In genomic region chr2:238964544-238965113, GRCh38 we compare ENCODE assay signal across 22 cellular contexts.
A peak's percentile ranks its signal among the peaks of the same experiment; 100 is the strongest.
DNase-seq lines count a peak whose midpoint lies in the region; ATAC-seq, FAIRE-seq and TF ChIP-seq lines count a peak whose summit lies in the region.
"Had no signal": no experiment of that assay in that cellular context is flagged by ENCODE, and none has a peak within 500 bp of the region (broad histone marks: within the 10 kb centered on the region; RNA-seq: fewer than 3 reads in every experiment).

No MANE protein-coding gene starts in this region.

- no peak overlapping the region for H3K9ac ChIP-seq in K562 (ENCODE audit: insufficient read depth in 1 of 2, low read depth in 2 of 2, low read length in 2 of 2)
- H3K9ac ChIP-seq: BLaER1 had no signal

- no peak for TF ChIP-seq EP300 in K562 (IDR thresholded peaks at IDR 0.05; ENCODE audit: low read length)

- H3K4me3 Mint-ChIP-seq in nephron: no peak overlapping the region
- H3K4me3 Mint-ChIP-seq: B cell; CD4-positive, CD25-positive, alpha-beta regulatory T cell; CD8-positive, alpha-beta T cell; GM23338; H9 had no signal

- no TSS peak for BruUV-seq in K562 (replicated peaks; lab: Mats Ljungman, UMichigan)

- in situ Hi-C loops in K562 (cut with MboI): no loop called here

- ATAC-seq in K562 (no peak), HG02610 (IDR thresholded peaks at IDR 0.05; ENCODE audit: unreplicated experiment) (no peak), GM18505 (IDR thresholded peaks at IDR 0.05; ENCODE audit: unreplicated experiment) (no peak)
- ATAC-seq: CD8-positive, alpha-beta T cell; GM12878; GM23338; HCT116 had no signal

- peaks cover 2 to 35% of the 10 kb centered on the region in 2 experiments; a peak in 2 of 5 replicates for H3K27me3 ChIP-seq in K562 (ENCODE audit: control insufficient read depth in 2 of 2, insufficient read depth in 2 of 2, low read length in 2 of 2)
- H3K27me3 ChIP-seq: BLaER1 had no signal

- H3K36me3 Mint-ChIP-seq in nephron (ENCODE audit: low read depth): peaks cover 5% of the 10 kb centered on the region
- H3K36me3 Mint-ChIP-seq: CD4-positive, CD25-positive, alpha-beta regulatory T cell; CD8-positive, alpha-beta T cell had no signal

- no peak overlapping the region for H3K4me3 ChIP-seq in K562
- H3K4me3 ChIP-seq: BLaER1, GM12878, GM23338 had no signal

- POLR2A ChIA-PET in K562 (lab: Yijun Ruan, JAX): no interaction called here

- H3K79me2 ChIP-seq in K562 (ENCODE audit: control insufficient read depth, insufficient read depth, low read length): no peaks in the 10 kb centered on the region

- no peak for TF ChIP-seq RAD21 in K562 (CRISPR knock-in tag; conservative IDR thresholded peaks at IDR 0.05 in 1 of 2, IDR thresholded peaks at IDR 0.05 in 1 of 2)

- H3K4me2 ChIP-seq in K562 (ENCODE audit: insufficient read depth, low read length): no peak overlapping the region
- H3K4me2 ChIP-seq: BLaER1, GM23338 had no signal

- H3K27ac Mint-ChIP-seq in nephron: peak overlapping the region; percentile 69 to 84 (median 76)
- H3K27ac Mint-ChIP-seq: B cell; CD4-positive, CD25-positive, alpha-beta regulatory T cell; CD8-positive, alpha-beta T cell; GM23338; H9 had no signal

- TF ChIP-seq POLR2A in K562 (conservative IDR thresholded peaks at IDR 0.05): no peak
- no peak for TF ChIP-seq POLR2A in GM18505 (IDR thresholded peaks at IDR 0.05; ENCODE audit: borderline replicate concordance, extremely low read depth, insufficient read depth, insufficient read length)

- TF ChIP-seq CTCF in K562 (IDR thresholded peaks at IDR 0.05 in 2 of 3, conservative IDR thresholded peaks at IDR 0.05 in 1 of 3; ENCODE audit: insufficient read depth in 2 of 3, low read depth in 1 of 3, low read length in 3 of 3) (no peak), nephron (IDR thresholded peaks at IDR 0.05; ENCODE audit: unreplicated experiment in 3 of 3) (no peak)

- H3K9me1 ChIP-seq in K562 (ENCODE audit: control insufficient read depth, insufficient read depth, low read length): no peaks in the 10 kb centered on the region

- no peak overlapping the region for H2AFZ ChIP-seq in K562 (ENCODE audit: low read depth, low read length)
- H2AFZ ChIP-seq: GM23338 had no signal

- DNase-seq in K562 (ENCODE audit: extremely low read depth in 1 of 4, low spot score in 3 of 4): no peak
- peak; percentile 55 for DNase-seq in posterior vena cava (ENCODE audit: low spot score)
- no peak for DNase-seq in GF-D8 (lab: John Stamatoyannopoulos, UW)
- DNase-seq: Caco-2; CD4-positive, CD25-positive, alpha-beta regulatory T cell; DMS153; DND-41; H9 had no signal

- 23% methylated on average over 9 of the region's 12 CpGs for WGBS in K562 (ENCODE audit: insufficient coverage, low coverage, missing lambda C conversion rate)

- H4K20me1 ChIP-seq in K562 (replicated peaks; ENCODE audit: control insufficient read depth, insufficient read depth, low read length): no peaks in the 10 kb centered on the region
- H4K20me1 ChIP-seq: BLaER1 had no signal

- no peak for FAIRE-seq in K562 (lab: Jason Lieb, UNC)
- FAIRE-seq: A204.1, G401.6, GM12878, GM18507 had no signal

- CTCF ChIA-PET in K562 (lab: Yijun Ruan, JAX; ENCODE audit: low intra/inter-chr PET ratio): no interaction called here

- peaks cover 0 to 6% of the 10 kb centered on the region in 2 experiments; a peak in 1 of 5 replicates for H3K4me1 ChIP-seq in K562 (replicated peaks in 1 of 2; ENCODE audit: control insufficient read depth in 2 of 2, insufficient read depth in 2 of 2, low read length in 2 of 2)
- H3K4me1 ChIP-seq: BLaER1 had no signal

- peaks cover 30% of the 10 kb centered on the region for H3K27me3 Mint-ChIP-seq in nephron (ENCODE audit: low read depth)
- H3K27me3 Mint-ChIP-seq: B cell; CD4-positive, CD25-positive, alpha-beta regulatory T cell had no signal

- no peaks in the 10 kb centered on the region for H3K9me3 ChIP-seq in K562 (replicated peaks; ENCODE audit: control insufficient read depth, insufficient read depth, low read depth, low read length)
- H3K9me3 ChIP-seq: Caco-2 had no signal

- intact Hi-C loops in K562 (cut with micrococcal nuclease) (no loop called here), posterior vena cava (cut with DNase I) (no loop called here)

- H3K27ac ChIP-seq in K562 (ENCODE audit: extremely low read depth, low read depth, low read length): no peak overlapping the region
- H3K27ac ChIP-seq: 22Rv1, C4-2B had no signal

- peaks cover 3% of the 10 kb centered on the region for H3K9me3 Mint-ChIP-seq in nephron
- H3K9me3 Mint-ChIP-seq: CD8-positive, alpha-beta T cell had no signal

- H3K36me3 ChIP-seq in K562 (ENCODE audit: control insufficient read depth, insufficient read depth, low read length): no peaks in the 10 kb centered on the region
- H3K36me3 ChIP-seq: BLaER1 had no signal

- peaks cover 33% of the 10 kb centered on the region for H3K4me1 Mint-ChIP-seq in nephron
- H3K4me1 Mint-ChIP-seq: B cell; CD4-positive, CD25-positive, alpha-beta regulatory T cell had no signal

TF ChIP-seq in K562, 482 proteins besides CTCF, POLR2A, EP300 and RAD21:
- TF ChIP-seq GABPB2 (CRISPR knock-in tag; conservative IDR thresholded peaks at IDR 0.05) (no peak), ZNF263 (CRISPR knock-in tag; IDR thresholded peaks at IDR 0.05; ENCODE audit: borderline replicate concordance) (peak; percentile 86)
